ENCODE assay signal across 18 cellular contexts in the genomic region with DNA sequence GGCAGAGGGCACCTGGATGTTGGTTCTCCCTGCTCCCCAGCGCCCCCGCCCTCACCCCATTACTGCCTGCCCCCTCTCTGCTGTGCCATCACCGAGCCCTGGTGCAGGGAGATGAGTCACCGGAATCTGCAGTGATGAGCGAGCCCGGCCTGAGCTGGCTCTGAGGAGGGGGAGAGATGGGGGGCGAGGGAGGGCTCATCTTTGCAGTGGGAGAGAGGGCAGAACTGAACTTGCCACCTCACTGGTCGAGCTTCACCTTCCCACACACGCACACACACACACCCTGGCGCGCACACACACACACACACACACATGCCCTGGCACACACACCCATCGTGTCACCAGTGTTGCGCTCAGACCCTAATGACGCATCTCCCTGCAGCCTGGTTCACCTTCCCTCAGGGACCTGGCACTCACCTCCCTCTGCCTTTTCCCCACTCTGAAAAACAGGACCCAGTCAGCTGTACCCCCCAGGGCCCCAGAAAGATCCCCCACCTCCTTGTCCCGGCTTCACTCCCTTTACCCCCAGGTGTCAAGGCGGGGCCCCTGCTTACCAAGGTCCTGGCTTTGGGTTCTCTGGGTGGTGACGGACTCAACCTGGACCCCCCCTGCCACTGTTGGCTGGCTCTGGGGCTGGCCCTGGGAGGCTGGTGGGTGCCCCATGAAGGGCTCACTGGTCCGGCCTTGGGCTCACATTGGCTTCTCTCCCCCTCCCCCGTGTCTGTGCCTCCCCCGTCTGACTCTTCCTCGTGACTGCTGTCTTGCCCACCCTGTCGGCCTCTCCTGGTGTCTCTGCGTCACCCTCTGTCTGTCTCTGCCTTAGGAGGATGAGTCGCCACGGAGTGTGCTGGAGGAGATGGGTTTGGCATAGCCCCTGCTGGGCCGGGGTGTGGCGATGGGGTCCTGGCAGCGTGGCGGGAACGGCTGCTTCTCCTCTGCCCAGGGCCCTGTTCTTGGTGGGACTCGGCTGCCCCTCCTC. TPM values are rescaled to one million over a fixed set of nuclear protein-coding genes. Genes with fewer than 3 reads are reported as not detected.
A peak's percentile ranks its signal among the peaks of the same experiment; 100 is the strongest.
DNase-seq lines count a peak whose midpoint lies in the region; ATAC-seq and TF ChIP-seq lines count a peak whose summit lies in the region.
"Had no signal": no experiment of that assay in that cellular context is flagged by ENCODE, and none has a peak within 500 bp of the region (broad histone marks: within the 10 kb centered on the region; RNA-seq: fewer than 3 reads in every experiment).

No MANE protein-coding gene starts in this region.

- H4K20me1 ChIP-seq in mammary epithelial cell (ENCODE audit: insufficient read depth, low read length): no peaks in the 10 kb centered on the region

- H3K36me3 ChIP-seq in mammary epithelial cell (ENCODE audit: insufficient read depth, low read length): peaks cover 17% of the 10 kb centered on the region

- H3K9me3 ChIP-seq in mammary epithelial cell (replicated peaks; ENCODE audit: insufficient read depth, low read length): no peaks in the 10 kb centered on the region
- H3K9me3 ChIP-seq: heart left ventricle had no signal

- no peak overlapping the region for H3K4me2 ChIP-seq in mammary epithelial cell (ENCODE audit: insufficient read depth, low read depth, low read length)

- peaks cover 20% of the 10 kb centered on the region for H3K27me3 Mint-ChIP-seq in neural crest cell (ENCODE audit: low read depth)

- peaks cover 42% of the 10 kb centered on the region for H3K4me1 ChIP-seq in mammary epithelial cell (ENCODE audit: insufficient read depth, low read length)

- no peaks in the 10 kb centered on the region for H3K9me3 Mint-ChIP-seq in neural crest cell
- H3K9me3 Mint-ChIP-seq: activated naive CD4-positive, alpha-beta T cell treated with anti-CD3 and anti-CD28 coated beads, Interleukin-2, amount 50 U/mL, for 24 hours had no signal

- 94% methylated on average over 16 of the region's 31 CpGs for WGBS in mammary epithelial cell (ENCODE audit: low coverage, missing lambda C conversion rate)

- peaks cover 2% of the 10 kb centered on the region for H3K36me3 Mint-ChIP-seq in neural crest cell (ENCODE audit: low read depth)

- peak; percentile 72 for DNase-seq in ELR (ENCODE audit: low read depth)
- peak; percentile 61 for DNase-seq in M059J (ENCODE audit: low read depth)
- peak; percentile 40 for DNase-seq in mammary epithelial cell
- no peak for DNase-seq in neural crest cell (ENCODE audit: low read depth, low spot score)
- no peak for DNase-seq in KG1 (lab: John Stamatoyannopoulos, UW)
- DNase-seq in substantia nigra (lab: John Stamatoyannopoulos, UW): no peak
- DNase-seq in NCI-H1092 treated with DMSO at 0.1 percent for 48 hours (lab: John Stamatoyannopoulos, UW): no peak
- DNase-seq: CD4-positive, CD25-positive, alpha-beta regulatory T cell; heart left ventricle; NCI-H1048; NCI-H345 had no signal

- dilution Hi-C loops in mammary epithelial cell (cut with HindIII; ENCODE audit: low sequenced_read_pairs): loop anchor here (5.0 kb wide), 1 partner anchor 97 kb away; no protein-coding TSS in a partner anchor

- H3K27ac Mint-ChIP-seq in neural crest cell (ENCODE audit: unreplicated experiment): no peak overlapping the region
- H3K27ac Mint-ChIP-seq: activated naive CD4-positive, alpha-beta T cell treated with anti-CD3 and anti-CD28 coated beads, Interleukin-2, amount 50 U/mL, for 24 hours; CD4-positive, CD25-positive, alpha-beta regulatory T cell had no signal

- H3K9ac ChIP-seq in mammary epithelial cell (ENCODE audit: insufficient read depth, low read length): no peak overlapping the region

- TF ChIP-seq CTCF in mammary epithelial cell (conservative IDR thresholded peaks at IDR 0.05 in 1 of 2, IDR thresholded peaks at IDR 0.05 in 1 of 2; ENCODE audit: extremely low read depth in 1 of 2, insufficient read depth in 1 of 2, low read depth in 1 of 2, low read length in 2 of 2) (no peak), neural crest cell (conservative IDR thresholded peaks at IDR 0.05) (no peak)

- intact Hi-C loops in mammary epithelial cell (cut with micrococcal nuclease): no loop called here

- H3K4me3 ChIP-seq in mammary epithelial cell (replicated peaks in 1 of 3; ENCODE audit: insufficient read depth in 1 of 3, low read depth in 2 of 3, low read length in 3 of 3): no peak overlapping the region
- H3K4me3 ChIP-seq: heart left ventricle had no signal

- H3K79me2 ChIP-seq in mammary epithelial cell (ENCODE audit: insufficient read depth, low read length): peaks cover 30% of the 10 kb centered on the region

- H2AFZ ChIP-seq in mammary epithelial cell (ENCODE audit: low read depth, low read length): no peak overlapping the region

- BruUV-seq in mammary epithelial cell (replicated peaks; lab: Mats Ljungman, UMichigan): no TSS peak

- no peak overlapping the region for H3K27ac ChIP-seq in mammary epithelial cell (ENCODE audit: insufficient read depth, low read depth, low read length)
- no peak overlapping the region for H3K27ac ChIP-seq in substantia nigra (ENCODE audit: low read depth, low read length, poor library complexity, severe bottlenecking)
- H3K27ac ChIP-seq: heart left ventricle had no signal

- CTCF ChIA-PET in mammary epithelial cell (lab: Charles Lee; ENCODE audit: low non-redundant PET): no interaction called here

- peak overlapping the region; percentile 20 for H3K4me3 Mint-ChIP-seq in neural crest cell
- H3K4me3 Mint-ChIP-seq: activated naive CD4-positive, alpha-beta T cell treated with anti-CD3 and anti-CD28 coated beads, Interleukin-2, amount 50 U/mL, for 24 hours had no signal

- no peaks in the 10 kb centered on the region for H3K27me3 ChIP-seq in mammary epithelial cell (ENCODE audit: insufficient read depth, low read length)

- peaks cover 26% of the 10 kb centered on the region for H3K4me1 Mint-ChIP-seq in neural crest cell

- ATAC-seq in HG03025 (IDR thresholded peaks at IDR 0.05; ENCODE audit: low FRiP score, unreplicated experiment): no peak
- ATAC-seq: heart left ventricle, left lobe of liver had no signal

- in situ Hi-C loops in mammary epithelial cell (cut with MboI; ENCODE audit: low sequenced_read_pairs in 2 of 2): no loop called here

RNA-seq across cellular contexts. Expression of gene VGF, which starts 5.4 kb away (rescaled TPM):
- 0.20 TPM in 1 of 2 replicates, not detected in the other for total RNA-seq in M059J (2014; rRNA removed; shearing (Covaris generic))
- under 1 TPM in 1 of 2 donors, not detected in 1; 0.54 TPM for total RNA-seq in mammary epithelial cell
- 0.08 TPM for polyA plus RNA-seq in mammary epithelial cell
- not detected for polyA minus RNA-seq in mammary epithelial cell
- 8.7 and 9.1 TPM in 2 replicates for total RNA-seq in neural crest cell
- total RNA-seq: CD4-positive, CD25-positive, alpha-beta regulatory T cell; left lobe of liver; myocyte had no signal
- polyA plus RNA-seq: CD4-positive, CD25-positive, alpha-beta regulatory T cell had no signal

RNA-seq across cellular contexts. Expression of gene AP1S1, which starts 5.7 kb away (rescaled TPM):
- total RNA-seq in M059J (2014; rRNA removed; shearing (Covaris generic)): 97.2 and 106 TPM in 2 replicates
- total RNA-seq in mammary epithelial cell (100 to 1,000 TPM; 102 to 107 TPM), neural crest cell (78.8 and 90.1 TPM in 2 replicates)
- 232 TPM for polyA plus RNA-seq in mammary epithelial cell
- 172 TPM for polyA minus RNA-seq in mammary epithelial cell

RNA-seq across cellular contexts. Expression of gene NAT16, which starts 20.1 kb away (rescaled TPM):
- 0.12 TPM in 1 of 2 replicates, not detected in the other for total RNA-seq in M059J (2014; rRNA removed; shearing (Covaris generic))
- total RNA-seq in mammary epithelial cell (not detected), neural crest cell (0.70 and 1.7 TPM in 2 replicates)
- not detected for polyA plus RNA-seq in mammary epithelial cell
- not detected for polyA minus RNA-seq in mammary epithelial cell
- total RNA-seq: CD4-positive, CD25-positive, alpha-beta regulatory T cell; left lobe of liver; myocyte; renal cortical epithelial cell had no signal
- polyA plus RNA-seq: CD4-positive, CD25-positive, alpha-beta regulatory T cell; heart left ventricle; thymus had no signal

RNA-seq across cellular contexts. Expression of gene SERPINE1, which starts 33.1 kb away (rescaled TPM):
- total RNA-seq in M059J (2014; rRNA removed; shearing (Covaris generic)): 102 and 119 TPM in 2 replicates
- total RNA-seq in mammary epithelial cell: 100 to 1,000 TPM; 429 to 467 TPM
- 741 TPM for polyA plus RNA-seq in mammary epithelial cell
- 543 TPM for polyA minus RNA-seq in mammary epithelial cell
- total RNA-seq in neural crest cell: 0.07 TPM in 1 of 2 replicates, not detected in the other
- polyA plus RNA-seq: CD4-positive, CD25-positive, alpha-beta regulatory T cell had no signal

RNA-seq across cellular contexts. Expression of gene MOGAT3, which starts 40.9 kb away (rescaled TPM):
- total RNA-seq in M059J (2014; rRNA removed; shearing (Covaris generic)): not detected in 2 replicates
- total RNA-seq in mammary epithelial cell: not detected
- not detected for polyA plus RNA-seq in mammary epithelial cell
- polyA minus RNA-seq in mammary epithelial cell: not detected
- not detected in 2 replicates for total RNA-seq in neural crest cell
- total RNA-seq: CD4-positive, CD25-positive, alpha-beta regulatory T cell; cerebellum; heart left ventricle; myocyte; renal cortical epithelial cell had no signal
- polyA plus RNA-seq: CD4-positive, CD25-positive, alpha-beta regulatory T cell; heart left ventricle had no signal

Comparison
In these comparisons a context has a peak if more than half of its experiments do, and no peak if none do; other contexts are left out.
1. DNase-seq: peak in ELR (single experiment), M059J (single experiment) and mammary epithelial cell (single experiment); none in neural crest cell (single experiment), KG1 (single experiment), substantia nigra (0 of 49) and NCI-H1092 treated with DMSO at 0.1 percent for 48 hours (single experiment).